8 cellular contexts compared by ENCODE assay signal in genomic region chr12:110677206-110677911, GRCh38. TPM values are rescaled to one million over a fixed set of nuclear protein-coding genes. Genes with fewer than 3 reads are reported as not detected.
DNase-seq lines count a peak whose midpoint lies in the region; ATAC-seq, FAIRE-seq and TF ChIP-seq lines count a peak whose summit lies in the region.

No MANE protein-coding gene starts in this region.

- H3K36me3 Mint-ChIP-seq in IgD-negative memory B cell, result peaks cover 15% of the 10 kb centered on the region
- peaks cover 3% of the 10 kb centered on the region for H3K36me3 Mint-ChIP-seq in effector memory CD8-positive, alpha-beta T cell (ENCODE audit: insufficient read depth)

- no peaks in the 10 kb centered on the region for H3K36me3 ChIP-seq in brain microvascular endothelial cell (replicated peaks)

- peak overlapping the region; percentile 77 to 95 (median 92) for H3K4me3 Mint-ChIP-seq in IgD-negative memory B cell
- H3K4me3 Mint-ChIP-seq in effector memory CD8-positive, alpha-beta T cell, result peak overlapping the region; percentile 56 to 82

- no peak overlapping the region for H3K27ac ChIP-seq in brain microvascular endothelial cell

- H3K27ac Mint-ChIP-seq in IgD-negative memory B cell, result peak overlapping the region; percentile 51 to 96 (median 93)
- H3K27ac Mint-ChIP-seq in effector memory CD8-positive, alpha-beta T cell, result peak overlapping the region; percentile 92 to 95

- no peaks in the 10 kb centered on the region for H3K27me3 ChIP-seq in brain microvascular endothelial cell (replicated peaks)

- DNase-seq in GM12891 (ENCODE audit: insufficient read length, low spot score) (no peak), brain microvascular endothelial cell (no peak), iPS-NIHi11 (ENCODE audit: low spot score) (no peak), NCI-H1417 (lab: John Stamatoyannopoulos, UW) (no peak)
- no peak for DNase-seq in effector memory CD8-positive, alpha-beta T cell

- H3K27me3 Mint-ChIP-seq in IgD-negative memory B cell, result no peaks in the 10 kb centered on the region
- no peaks in the 10 kb centered on the region for H3K27me3 Mint-ChIP-seq in effector memory CD8-positive, alpha-beta T cell

- peak; percentile 66 for ATAC-seq in GM21515 (IDR thresholded peaks at IDR 0.05; ENCODE audit: unreplicated experiment)
- ATAC-seq in effector memory CD8-positive, alpha-beta T cell (replicated peaks), result peak; percentile 71
- ATAC-seq in SK-N-SH treated with all-trans-retinoic acid at 6 μM for 48 hours, result no peak

- H3K4me1 Mint-ChIP-seq in IgD-negative memory B cell, result peaks cover 59 to 72% (median 65%) of the 10 kb centered on the region in 3 donors
- peaks cover 23 to 33% of the 10 kb centered on the region in 2 donors for H3K4me1 Mint-ChIP-seq in effector memory CD8-positive, alpha-beta T cell (ENCODE audit: low read depth in 2 of 2)

- no peaks in the 10 kb centered on the region for H3K9me3 Mint-ChIP-seq in IgD-negative memory B cell
- no peaks in the 10 kb centered on the region for H3K9me3 Mint-ChIP-seq in effector memory CD8-positive, alpha-beta T cell

- in situ Hi-C loops in brain microvascular endothelial cell (cut with HindIII; ENCODE audit: low pct_ligation_motif_present, low sequenced_read_pairs), result no loop called here

- FAIRE-seq in GM12891 (lab: Jason Lieb, UNC), result peak; percentile 90

- TF ChIP-seq CTCF in brain microvascular endothelial cell (IDR thresholded peaks at IDR 0.05; ENCODE audit: low read depth, low read length, missing control alignments), result no peak

- no peak for TF ChIP-seq POLR2A in GM12891 (IDR thresholded peaks at IDR 0.05; ENCODE audit: low read depth, low read length)

- H3K4me3 ChIP-seq in brain microvascular endothelial cell (ENCODE audit: low read depth, low read length), result no peak overlapping the region

TF ChIP-seq in GM12891, 5 proteins besides CTCF, POLR2A, EP300 and RAD21:
- no peak for TF ChIP-seq TAF1 (IDR thresholded peaks at IDR 0.05; ENCODE audit: low read depth, low read length)
- no peak for TF ChIP-seq POLR2AphosphoS5 (IDR thresholded peaks at IDR 0.05; ENCODE audit: low read depth, low read length)
- TF ChIP-seq POU2F2 (IDR thresholded peaks at IDR 0.05; ENCODE audit: low read depth, low read length), result no peak
- TF ChIP-seq PAX5 (IDR thresholded peaks at IDR 0.05; ENCODE audit: insufficient read depth, low read length, severe bottlenecking), result peak; percentile 75
- peak; percentile 25; the same call in 1 of the 2 replicates for TF ChIP-seq SPI1 (IDR thresholded peaks at IDR 0.05; ENCODE audit: low read depth, low read length)

TF ChIP-seq in SK-N-SH treated with all-trans-retinoic acid at 6 μM for 48 hours, 23 proteins besides CTCF, POLR2A, EP300 and RAD21:
- TF ChIP-seq OSR1 (CRISPR knock-in tag; IDR thresholded peaks at IDR 0.05), result no peak

RNA-seq across cellular contexts. Expression of gene HVCN1, which starts 11.6 kb away (rescaled TPM):
- polyA plus RNA-seq in GM12891 (2012; ENCODE audit: low read depth, missing spikeins), result 83.4 TPM
- 441 TPM for polyA plus RNA-seq in IgD-negative memory B cell
